14 cellular contexts compared by ENCODE assay signal in genomic region chr20:54340667-54341081, GRCh38.
DNase-seq lines count a peak whose midpoint lies in the region; ATAC-seq and TF ChIP-seq lines count a peak whose summit lies in the region.
"Had no signal": no experiment of that assay in that cellular context is flagged by ENCODE, and none has a peak within 500 bp of the region (broad histone marks: within the 10 kb centered on the region; RNA-seq: fewer than 3 reads in every experiment).

No MANE protein-coding gene starts in this region.

- no peak for ATAC-seq in HG03159 (IDR thresholded peaks at IDR 0.05; ENCODE audit: unreplicated experiment)

- DNase-seq in Calu3 (no peak), RWPE1 (ENCODE audit: low spot score) (peak; percentile 19), fibroblast of gingiva (ENCODE audit: low read depth) (peak; percentile 61), non-pigmented ciliary epithelial cell (ENCODE audit: low read depth) (peak; percentile 61), neural progenitor cell (ENCODE audit: low spot score) (no peak), pons (ENCODE audit: low spot score) (no peak)
- DNase-seq in activated T-helper 1 cell treated with anti-CD3 and anti-CD28 coated beads, Interleukin-12 subunit alpha, Interleukin-12 subunit beta, Interleukin-2, Interleukin-4 antibody, amounts not matched to agents 30 ng/mL and 10 ng/mL and 1 ng/mL, durations not matched to agents 14 hours and 24 hours and 36 hours (ENCODE audit: low spot score) = no peak
- DNase-seq: activated naive CD4-positive, alpha-beta T cell treated with anti-CD3 and anti-CD28 coated beads, Interleukin-2, amount 50 U/mL, for 16 hours; CD8-positive, alpha-beta memory T cell; effector CD8-positive, alpha-beta T cell; hippocampal formation; MM.1S; NCI-H446 had no signal

- no peaks in the 10 kb centered on the region for H3K9me3 ChIP-seq in neural progenitor cell (ENCODE audit: low read depth)

- no peaks in the 10 kb centered on the region for H3K27me3 ChIP-seq in neural progenitor cell

- POLR2A ChIA-PET in RWPE1 (lab: Yijun Ruan, JAX; ENCODE audit: low non-redundant PET) = no interaction called here

- H3K4me1 Mint-ChIP-seq in Calu3 (ENCODE audit: low read depth, unreplicated experiment) = peaks cover 48% of the 10 kb centered on the region
- peaks cover 8% of the 10 kb centered on the region for H3K4me1 Mint-ChIP-seq in neural progenitor cell
- peaks cover 12% of the 10 kb centered on the region for H3K4me1 Mint-ChIP-seq in activated T-helper 1 cell treated with anti-CD3 and anti-CD28 coated beads, Interleukin-12 subunit alpha, Interleukin-12 subunit beta, Interleukin-2, Interleukin-4 antibody, amounts not matched to agents 30 ng/mL and 10 ng/mL and 1 ng/mL, durations not matched to agents 14 hours and 24 hours and 36 hours (ENCODE audit: low read depth)
- H3K4me1 Mint-ChIP-seq: CD8-positive, alpha-beta memory T cell had no signal

- peak overlapping the region; percentile 13 for H3K27ac Mint-ChIP-seq in Calu3 (ENCODE audit: unreplicated experiment)
- no peak overlapping the region for H3K27ac Mint-ChIP-seq in neural progenitor cell
- H3K27ac Mint-ChIP-seq in activated T-helper 1 cell treated with anti-CD3 and anti-CD28 coated beads, Interleukin-12 subunit alpha, Interleukin-12 subunit beta, Interleukin-2, Interleukin-4 antibody, amounts not matched to agents 30 ng/mL and 10 ng/mL and 1 ng/mL, durations not matched to agents 14 hours and 24 hours and 36 hours = no peak overlapping the region
- H3K27ac Mint-ChIP-seq: CD8-positive, alpha-beta memory T cell had no signal

- intact Hi-C loops in Calu3 (cut with micrococcal nuclease; ENCODE audit: unreplicated experiment) = loop anchor here (5.0 to 10.0 kb wide), 2 partner anchors 118 to 236 kb away; no protein-coding TSS in a partner anchor
- intact Hi-C loops in activated T-helper 1 cell treated with anti-CD3 and anti-CD28 coated beads, Interleukin-12 subunit alpha, Interleukin-12 subunit beta, Interleukin-2, Interleukin-4 antibody, amounts not matched to agents 30 ng/mL and 10 ng/mL and 1 ng/mL, durations not matched to agents 14 hours and 24 hours and 36 hours (cut with micrococcal nuclease) = no loop called here

- H3K9me3 Mint-ChIP-seq in Calu3 (ENCODE audit: low read depth, unreplicated experiment) (no peaks in the 10 kb centered on the region), neural progenitor cell (peaks cover 3% of the 10 kb centered on the region)
- peaks cover 5% of the 10 kb centered on the region for H3K9me3 Mint-ChIP-seq in activated T-helper 1 cell treated with anti-CD3 and anti-CD28 coated beads, Interleukin-12 subunit alpha, Interleukin-12 subunit beta, Interleukin-2, Interleukin-4 antibody, amounts not matched to agents 30 ng/mL and 10 ng/mL and 1 ng/mL, durations not matched to agents 14 hours and 24 hours and 36 hours

- no peaks in the 10 kb centered on the region for H3F3A ChIP-seq in neural progenitor cell (ENCODE audit: low read depth)

- no peaks in the 10 kb centered on the region for H4K20me1 ChIP-seq in neural progenitor cell (ENCODE audit: low read depth)

- no TSS peak for BruUV-seq in Calu3 (replicated peaks; lab: Mats Ljungman, UMichigan)

- no peaks in the 10 kb centered on the region for H3K79me2 ChIP-seq in neural progenitor cell (ENCODE audit: low read depth)

- no peak overlapping the region for H3K4me2 ChIP-seq in neural progenitor cell

- H3K27ac ChIP-seq in RWPE1 (no peak overlapping the region), neural progenitor cell (no peak overlapping the region)

- H3K36me3 Mint-ChIP-seq in Calu3 (ENCODE audit: insufficient read depth, unreplicated experiment) (peaks cover 4% of the 10 kb centered on the region), neural progenitor cell (no peaks in the 10 kb centered on the region)
- H3K36me3 Mint-ChIP-seq in activated T-helper 1 cell treated with anti-CD3 and anti-CD28 coated beads, Interleukin-12 subunit alpha, Interleukin-12 subunit beta, Interleukin-2, Interleukin-4 antibody, amounts not matched to agents 30 ng/mL and 10 ng/mL and 1 ng/mL, durations not matched to agents 14 hours and 24 hours and 36 hours (ENCODE audit: low read depth) = no peaks in the 10 kb centered on the region
- H3K36me3 Mint-ChIP-seq: CD8-positive, alpha-beta memory T cell had no signal

- no peak overlapping the region for H3K4me3 ChIP-seq in neural progenitor cell

- H3K4me3 Mint-ChIP-seq in Calu3 (ENCODE audit: low read depth, unreplicated experiment) = no peak overlapping the region
- no peak overlapping the region for H3K4me3 Mint-ChIP-seq in neural progenitor cell
- no peak overlapping the region for H3K4me3 Mint-ChIP-seq in activated T-helper 1 cell treated with anti-CD3 and anti-CD28 coated beads, Interleukin-12 subunit alpha, Interleukin-12 subunit beta, Interleukin-2, Interleukin-4 antibody, amounts not matched to agents 30 ng/mL and 10 ng/mL and 1 ng/mL, durations not matched to agents 14 hours and 24 hours and 36 hours
- H3K4me3 Mint-ChIP-seq: CD8-positive, alpha-beta memory T cell had no signal

- no peak overlapping the region for H3K9ac ChIP-seq in neural progenitor cell

- H2AFZ ChIP-seq in neural progenitor cell (replicated peaks) = no peak overlapping the region

- no peaks in the 10 kb centered on the region for H3K36me3 ChIP-seq in neural progenitor cell

- TF ChIP-seq CTCF in Calu3 (IDR thresholded peaks at IDR 0.05; ENCODE audit: unreplicated experiment) = no peak
- TF ChIP-seq CTCF in RWPE1 (conservative IDR thresholded peaks at IDR 0.05; ENCODE audit: low read depth) = no peak
- no peak for TF ChIP-seq CTCF in neural progenitor cell (IDR thresholded peaks at IDR 0.05)

- CTCF ChIA-PET in Calu3 (lab: Charles Lee) (interaction anchor here (1.0 kb wide), 1 partner anchor 20 kb away, joined by 4 read pairs; no protein-coding TSS in a partner anchor), RWPE1 (lab: Yijun Ruan, JAX) (interaction anchor here (0.6 kb wide), 1 partner anchor 72 kb away, joined by 4 read pairs; no protein-coding TSS in a partner anchor)

- no peaks in the 10 kb centered on the region for H3K4me1 ChIP-seq in neural progenitor cell

- H3K27me3 Mint-ChIP-seq in Calu3 (ENCODE audit: unreplicated experiment) (no peaks in the 10 kb centered on the region), neural progenitor cell (ENCODE audit: insufficient read depth, low read depth) (no peaks in the 10 kb centered on the region)
- H3K27me3 Mint-ChIP-seq in activated T-helper 1 cell treated with anti-CD3 and anti-CD28 coated beads, Interleukin-12 subunit alpha, Interleukin-12 subunit beta, Interleukin-2, Interleukin-4 antibody, amounts not matched to agents 30 ng/mL and 10 ng/mL and 1 ng/mL, durations not matched to agents 14 hours and 24 hours and 36 hours (ENCODE audit: insufficient read depth) = no peaks in the 10 kb centered on the region

Comparison
In these comparisons a context has a peak if more than half of its experiments do, and no peak if none do; other contexts are left out.
1. DNase-seq: peak in RWPE1 (single experiment), fibroblast of gingiva (single experiment) and non-pigmented ciliary epithelial cell (single experiment); none in Calu3 (single experiment), neural progenitor cell (single experiment), pons (single experiment) and activated T-helper 1 cell treated with anti-CD3 and anti-CD28 coated beads, Interleukin-12 subunit alpha, Interleukin-12 subunit beta, Interleukin-2, Interleukin-4 antibody, amounts not matched to agents 30 ng/mL and 10 ng/mL and 1 ng/mL, durations not matched to agents 14 hours and 24 hours and 36 hours (single experiment).